ENCODE assay signal across 9 cellular contexts in the genomic region with DNA sequence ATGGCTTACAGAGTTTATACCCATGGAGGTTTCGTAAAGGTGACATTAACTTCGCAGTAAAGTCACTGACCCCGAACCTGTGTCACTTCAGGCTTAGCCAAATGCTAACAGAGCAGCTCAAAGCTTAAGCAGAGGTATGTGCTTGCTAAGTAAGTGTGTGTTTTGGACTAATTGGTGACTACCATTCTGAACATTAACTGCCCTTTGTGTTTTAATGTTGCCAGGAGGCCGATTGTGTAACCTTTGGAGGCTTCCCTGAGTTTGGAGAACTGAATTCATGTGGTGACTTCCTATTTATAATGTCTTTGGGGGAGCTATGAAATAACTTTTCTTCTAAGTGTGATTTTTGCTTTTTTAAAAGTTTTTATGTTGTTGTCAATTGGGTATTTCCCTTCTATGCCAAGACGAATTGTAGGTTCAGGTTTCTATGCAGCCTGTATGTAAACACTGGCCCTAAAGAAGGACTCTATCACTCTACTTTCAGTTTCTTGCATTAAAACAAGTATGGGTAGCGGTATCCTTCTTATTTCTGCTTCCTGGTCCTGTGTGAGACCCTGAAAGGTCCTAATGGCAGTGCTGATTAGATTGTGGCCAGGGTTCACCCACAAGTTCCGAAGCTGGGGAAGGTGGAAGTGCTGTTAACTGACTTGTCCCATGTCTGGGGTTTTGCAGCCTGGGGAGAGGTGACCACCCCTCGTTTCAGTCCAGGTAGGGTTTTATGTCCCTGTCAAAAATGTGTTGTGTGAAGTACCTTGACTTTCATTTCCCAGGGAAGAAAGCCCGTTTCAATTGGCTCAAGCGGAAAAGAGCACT.
DNase-seq lines count a peak whose midpoint lies in the region; ATAC-seq, FAIRE-seq and TF ChIP-seq lines count a peak whose summit lies in the region.
"Had no signal": no experiment of that assay in that cellular context is flagged by ENCODE, and none has a peak within 500 bp of the region (broad histone marks: within the 10 kb centered on the region; RNA-seq: fewer than 3 reads in every experiment).

No MANE protein-coding gene starts in this region.

- H3K9me3 ChIP-seq in sigmoid colon: no peaks in the 10 kb centered on the region

- H3K27me3 ChIP-seq in GM23338 (ENCODE audit: insufficient read depth) (no peaks in the 10 kb centered on the region), sigmoid colon (no peaks in the 10 kb centered on the region)

- H3K27ac ChIP-seq in GM23338 (ENCODE audit: low read depth) (peak overlapping the region; percentile 2; the same call in 1 of the 2 replicates), sigmoid colon (peak overlapping the region in 3 of 4 donors; percentile 24 to 59 (median 55))

- TF ChIP-seq EP300 in sigmoid colon (IDR thresholded peaks at IDR 0.05): no peak

- H3K4me2 ChIP-seq in GM23338: 0 out of 2 replicates have a peak overlapping the region, but pooled peaks have one; percentile 30

- no peak overlapping the region for H3K4me3 Mint-ChIP-seq in GM23338

- intact Hi-C loops in sigmoid colon (cut with DNase I): no loop called here

- no peaks in the 10 kb centered on the region for H3K9me3 Mint-ChIP-seq in GM23338

- ATAC-seq in GM23338 (no peak), GM21423 (IDR thresholded peaks at IDR 0.05; ENCODE audit: unreplicated experiment) (no peak)

- FAIRE-seq in RCC 7860 (lab: Jason Lieb, UNC): peak; percentile 78

- H3F3A ChIP-seq in GM23338 (replicated peaks; ENCODE audit: low read depth): no peaks in the 10 kb centered on the region

- H3K36me3 ChIP-seq in GM23338 (ENCODE audit: insufficient read depth) (no peaks in the 10 kb centered on the region), sigmoid colon (no peaks in the 10 kb centered on the region)

- H3K4me1 ChIP-seq in GM23338 (ENCODE audit: insufficient read depth): peaks cover 81% of the 10 kb centered on the region
- H3K4me1 ChIP-seq in sigmoid colon: peaks cover 0 to 91% (median 76%) of the 10 kb centered on the region in 4 donors

- H2AFZ ChIP-seq in GM23338: no peak overlapping the region

- DNase-seq in GM23338 (ENCODE audit: low spot score) (no peak), RCC 7860 (ENCODE audit: low spot score) (peak; percentile 62), fibroblast of mammary gland (ENCODE audit: low read depth) (peak; percentile 34), sigmoid colon (no peak), NCI-H2029 (lab: John Stamatoyannopoulos, UW) (no peak), NCI-H345 treated with DMSO at 0.1 percent for 48 hours (lab: John Stamatoyannopoulos, UW; ENCODE audit: unreplicated experiment) (no peak)
- DNase-seq: activated CD4-positive, alpha-beta T cell treated with anti-CD3 and anti-CD28 coated beads for 1 hour; NCI-H510A treated with DMSO at 0.1 percent for 48 hours had no signal

- no peak overlapping the region for H3K4me3 ChIP-seq in GM23338
- no peak overlapping the region for H3K4me3 ChIP-seq in fibroblast of mammary gland (ENCODE audit: control insufficient read depth, low read depth, low read length)
- no peak overlapping the region for H3K4me3 ChIP-seq in sigmoid colon

- no peaks in the 10 kb centered on the region for H3K9me2 ChIP-seq in GM23338 (ENCODE audit: insufficient read depth)

- peaks cover 87% of the 10 kb centered on the region for H4K20me1 ChIP-seq in GM23338 (replicated peaks; ENCODE audit: insufficient read depth)

- peaks cover 66% of the 10 kb centered on the region for H3K4me1 Mint-ChIP-seq in GM23338

- H3K36me3 Mint-ChIP-seq in GM23338 (ENCODE audit: low read depth): no peaks in the 10 kb centered on the region

- peaks cover 100% of the 10 kb centered on the region for H3K79me2 ChIP-seq in GM23338 (replicated peaks; ENCODE audit: insufficient read depth)

- no peak for TF ChIP-seq CTCF in GM23338 (conservative IDR thresholded peaks at IDR 0.05; ENCODE audit: low read depth in 2 of 2)
- no peak for TF ChIP-seq CTCF in fibroblast of mammary gland (conservative IDR thresholded peaks at IDR 0.05; ENCODE audit: control insufficient read depth, insufficient read depth, low read depth, low read length)
- TF ChIP-seq CTCF in sigmoid colon (IDR thresholded peaks at IDR 0.05): no peak

- WGBS in sigmoid colon, 2 donors: 65 to 68% methylated on average over 10 of the region's 10 CpGs

- TF ChIP-seq POLR2A in sigmoid colon (IDR thresholded peaks at IDR 0.05): no peak

- no peak overlapping the region for H3K27ac Mint-ChIP-seq in GM23338

- H3K27me3 Mint-ChIP-seq in GM23338 (ENCODE audit: insufficient read depth, low read depth, poor library complexity): peaks cover 11% of the 10 kb centered on the region

TF ChIP-seq in GM23338, 12 proteins besides CTCF, POLR2A, EP300 and RAD21 (continues in another document):
- TF ChIP-seq ZNF462 (CRISPR knock-in tag; IDR thresholded peaks at IDR 0.05) (no peak), ZNF331 (CRISPR knock-in tag; IDR thresholded peaks at IDR 0.05; ENCODE audit: low read depth) (no peak), STAT1 (IDR thresholded peaks at IDR 0.05; ENCODE audit: unreplicated experiment) (no peak), ETS1 (IDR thresholded peaks at IDR 0.05) (no peak), POLR2AphosphoS5 (IDR thresholded peaks at IDR 0.05; ENCODE audit: low read depth) (no peak), JUNB (IDR thresholded peaks at IDR 0.05; ENCODE audit: unreplicated experiment) (no peak), EZH2phosphoT487 (IDR thresholded peaks at IDR 0.05; ENCODE audit: unreplicated experiment) (no peak)

Comparison
In these comparisons a context has a peak if more than half of its experiments do, and no peak if none do; other contexts are left out.
1. DNase-seq: peak in RCC 7860 (single experiment) and fibroblast of mammary gland (single experiment); none in GM23338 (single experiment), sigmoid colon (single experiment), NCI-H2029 (single experiment) and NCI-H345 treated with DMSO at 0.1 percent for 48 hours (single experiment).